Comparison of ENCODE assay signal across 2 cellular contexts in the genomic region with DNA sequence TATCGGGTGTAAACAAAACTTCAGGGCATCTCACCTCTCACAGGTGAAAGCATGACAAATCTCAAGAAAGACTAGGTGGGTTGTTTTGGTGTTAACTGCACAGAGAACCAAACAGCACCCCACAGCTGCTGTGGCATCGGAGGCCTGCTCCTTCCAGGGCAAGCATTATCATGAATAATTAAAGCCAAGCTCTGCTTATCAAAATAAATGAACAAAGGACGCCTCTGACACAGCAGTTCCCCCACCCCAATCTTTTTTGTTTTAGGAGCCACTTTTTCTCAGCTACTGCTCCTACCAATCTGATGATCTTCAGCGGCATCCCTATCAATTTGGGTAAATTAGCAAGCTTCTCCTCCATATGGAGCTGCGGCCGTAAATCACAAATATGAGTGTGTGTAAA.
TF ChIP-seq lines count a peak whose summit lies in the region.

No MANE protein-coding gene starts in this region.

TF ChIP-seq in neural cell, 6 proteins besides CTCF, POLR2A, EP300 and RAD21:
- peak; percentile 1 for TF ChIP-seq POLR2AphosphoS5 (IDR thresholded peaks at IDR 0.05)
- TF ChIP-seq, protein P1, sequence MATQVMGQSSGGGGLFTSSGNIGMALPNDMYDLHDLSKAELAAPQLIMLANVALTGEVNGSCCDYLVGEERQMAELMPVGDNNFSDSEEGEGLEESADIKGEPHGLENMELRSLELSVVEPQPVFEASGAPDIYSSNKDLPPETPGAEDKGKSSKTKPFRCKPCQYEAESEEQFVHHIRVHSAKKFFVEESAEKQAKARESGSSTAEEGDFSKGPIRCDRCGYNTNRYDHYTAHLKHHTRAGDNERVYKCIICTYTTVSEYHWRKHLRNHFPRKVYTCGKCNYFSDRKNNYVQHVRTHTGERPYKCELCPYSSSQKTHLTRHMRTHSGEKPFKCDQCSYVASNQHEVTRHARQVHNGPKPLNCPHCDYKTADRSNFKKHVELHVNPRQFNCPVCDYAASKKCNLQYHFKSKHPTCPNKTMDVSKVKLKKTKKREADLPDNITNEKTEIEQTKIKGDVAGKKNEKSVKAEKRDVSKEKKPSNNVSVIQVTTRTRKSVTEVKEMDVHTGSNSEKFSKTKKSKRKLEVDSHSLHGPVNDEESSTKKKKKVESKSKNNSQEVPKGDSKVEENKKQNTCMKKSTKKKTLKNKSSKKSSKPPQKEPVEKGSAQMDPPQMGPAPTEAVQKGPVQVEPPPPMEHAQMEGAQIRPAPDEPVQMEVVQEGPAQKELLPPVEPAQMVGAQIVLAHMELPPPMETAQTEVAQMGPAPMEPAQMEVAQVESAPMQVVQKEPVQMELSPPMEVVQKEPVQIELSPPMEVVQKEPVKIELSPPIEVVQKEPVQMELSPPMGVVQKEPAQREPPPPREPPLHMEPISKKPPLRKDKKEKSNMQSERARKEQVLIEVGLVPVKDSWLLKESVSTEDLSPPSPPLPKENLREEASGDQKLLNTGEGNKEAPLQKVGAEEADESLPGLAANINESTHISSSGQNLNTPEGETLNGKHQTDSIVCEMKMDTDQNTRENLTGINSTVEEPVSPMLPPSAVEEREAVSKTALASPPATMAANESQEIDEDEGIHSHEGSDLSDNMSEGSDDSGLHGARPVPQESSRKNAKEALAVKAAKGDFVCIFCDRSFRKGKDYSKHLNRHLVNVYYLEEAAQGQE (IDR thresholded peaks at IDR 0.05; ENCODE audit: borderline replicate concordance): no peak

TF ChIP-seq in HepG2, 621 proteins besides CTCF, POLR2A, EP300 and RAD21:
- no peak for TF ChIP-seq MATR3 (CRISPR knock-in tag; IDR thresholded peaks at IDR 0.05)
- TF ChIP-seq MAZ (IDR thresholded peaks at IDR 0.05; ENCODE audit: borderline replicate concordance, low read depth, low read length): no peak
- no peak for TF ChIP-seq MAZ (CRISPR knock-in tag; IDR thresholded peaks at IDR 0.05; ENCODE audit: low read depth)
- TF ChIP-seq SRSF1 (optimal IDR thresholded peaks at IDR 0.05; ENCODE audit: low read depth, low read length): no peak
